Comparison of ENCODE assay signal across 14 cellular contexts in genomic region chr1:94773931-94774422, GRCh38. TPM values are rescaled to one million over a fixed set of nuclear protein-coding genes. Genes with fewer than 3 reads are reported as not detected.
DNase-seq lines count a peak whose midpoint lies in the region; ATAC-seq and TF ChIP-seq lines count a peak whose summit lies in the region.
"Had no signal": no experiment of that assay in that cellular context is flagged by ENCODE, and none has a peak within 500 bp of the region (broad histone marks: within the 10 kb centered on the region; RNA-seq: fewer than 3 reads in every experiment).

No MANE protein-coding gene starts in this region.

- H3K79me2 ChIP-seq in hepatocyte, result peaks cover 24% of the 10 kb centered on the region
- no peaks in the 10 kb centered on the region for H3K79me2 ChIP-seq in smooth muscle cell (ENCODE audit: low read depth)

- TF ChIP-seq POLR2A in testis (IDR thresholded peaks at IDR 0.05), result no peak

- intact Hi-C loops in testis (cut with DNase I; ENCODE audit: low total_unique reads), result no loop called here

- H3K27me3 ChIP-seq in hepatocyte (no peaks in the 10 kb centered on the region), smooth muscle cell (ENCODE audit: low read depth) (no peaks in the 10 kb centered on the region), testis (no peaks in the 10 kb centered on the region)
- H3K27me3 ChIP-seq: colonic mucosa had no signal

- ATAC-seq in GM18502 (IDR thresholded peaks at IDR 0.05; ENCODE audit: poor library complexity, unreplicated experiment), result no peak
- no peak for ATAC-seq in stimulated activated naive CD8-positive, alpha-beta T cell treated with anti-CD3 and anti-CD28 coated beads, Interleukin-15, Interleukin-2, amounts not matched to agents 100 U/mL and 50 U/mL, for 24 hours

- peaks cover 19% of the 10 kb centered on the region for H3K4me1 ChIP-seq in hepatocyte (ENCODE audit: insufficient read depth)
- peaks cover 6% of the 10 kb centered on the region for H3K4me1 ChIP-seq in smooth muscle cell (ENCODE audit: low read depth)
- H3K4me1 ChIP-seq in testis, result no peaks in the 10 kb centered on the region
- H3K4me1 ChIP-seq: colonic mucosa had no signal

- H3K36me3 ChIP-seq in hepatocyte (replicated peaks; ENCODE audit: insufficient read depth, low read depth), result no peaks in the 10 kb centered on the region
- no peaks in the 10 kb centered on the region for H3K36me3 ChIP-seq in smooth muscle cell (ENCODE audit: low read depth)
- no peaks in the 10 kb centered on the region for H3K36me3 ChIP-seq in testis (ENCODE audit: low read depth, missing control alignments)
- H3K36me3 ChIP-seq: colonic mucosa had no signal

- TF ChIP-seq CTCF in hepatocyte (IDR thresholded peaks at IDR 0.05; ENCODE audit: poor library complexity) (no peak), smooth muscle cell (IDR thresholded peaks at IDR 0.05; ENCODE audit: borderline replicate concordance, insufficient read depth, poor library complexity, severe bottlenecking) (no peak), testis (IDR thresholded peaks at IDR 0.05) (no peak)

- no peak overlapping the region for H3K4me3 ChIP-seq in hepatocyte
- H3K4me3 ChIP-seq in smooth muscle cell, result no peak overlapping the region
- H3K4me3 ChIP-seq in testis, result no peak overlapping the region
- H3K4me3 ChIP-seq: colonic mucosa, SK-N-MC had no signal

- peak; percentile 44 for DNase-seq in GM04504 (ENCODE audit: low read depth)
- peak; percentile 34 for DNase-seq in amniotic epithelial cell (ENCODE audit: low read depth)
- peak; percentile 39 for DNase-seq in hepatocyte (ENCODE audit: low spot score)
- DNase-seq in smooth muscle cell (lab: John Stamatoyannopoulos, UW; ENCODE audit: unreplicated experiment), result no peak
- DNase-seq in NCI-H510A treated with DMSO at 0.1 percent for 48 hours (lab: John Stamatoyannopoulos, UW), result no peak
- no peak for DNase-seq in testis
- no peak for DNase-seq in stimulated activated naive CD8-positive, alpha-beta T cell treated with anti-CD3 and anti-CD28 coated beads, Interleukin-15, Interleukin-2, amounts not matched to agents 100 U/mL and 50 U/mL, for 24 hours
- DNase-seq: activated CD4-positive, alpha-beta T cell treated with anti-CD3 and anti-CD28 coated beads for 4 hours; activated effector memory CD4-positive, alpha-beta T cell treated with Interleukin-2 at 50 U/mL for 16 hours; colonic mucosa; NCI-H2227 treated with DMSO at 0.1 percent for 48 hours; stimulated activated CD4-positive, alpha-beta T cell treated with anti-CD3 and anti-CD28 coated beads, Interleukin-4, amount 100 ng/mL, for 24 hours had no signal

- peak overlapping the region; percentile 12 for H3K4me2 ChIP-seq in hepatocyte
- peak overlapping the region; percentile 40 for H3K4me2 ChIP-seq in smooth muscle cell

- H3F3A ChIP-seq in smooth muscle cell (ENCODE audit: low read depth), result peaks cover 4% of the 10 kb centered on the region

- WGBS in hepatocyte (ENCODE audit: low lambda C conversion rate, missing lambda C conversion rate), result 56% methylated on average over 8 of the region's 8 CpGs
- WGBS in smooth muscle cell (ENCODE audit: low lambda C conversion rate), result 71% methylated on average over 8 of the region's 8 CpGs
- 87 to 89% methylated on average over 8 of the region's 8 CpGs for WGBS in testis, 2 donors

- no peaks in the 10 kb centered on the region for H3K9me3 ChIP-seq in hepatocyte (ENCODE audit: low read depth)
- H3K9me3 ChIP-seq in smooth muscle cell (replicated peaks; ENCODE audit: low read depth), result no peaks in the 10 kb centered on the region
- no peaks in the 10 kb centered on the region for H3K9me3 ChIP-seq in testis
- H3K9me3 ChIP-seq: colonic mucosa had no signal

- peak overlapping the region; percentile 87 for H3K27ac ChIP-seq in hepatocyte
- peak overlapping the region; percentile 79 for H3K27ac ChIP-seq in smooth muscle cell (ENCODE audit: low read depth)
- H3K27ac ChIP-seq in testis, result no peak overlapping the region
- H3K27ac ChIP-seq: colonic mucosa, SK-N-MC had no signal

- no peaks in the 10 kb centered on the region for H3K9me2 ChIP-seq in hepatocyte (replicated peaks; ENCODE audit: insufficient read depth)

- H2AFZ ChIP-seq in hepatocyte, result no peak overlapping the region
- H2AFZ ChIP-seq in smooth muscle cell (ENCODE audit: low read depth), result no peak overlapping the region

- H3K9ac ChIP-seq in smooth muscle cell (ENCODE audit: low read depth), result peak overlapping the region; percentile 26

- H4K20me1 ChIP-seq in hepatocyte (ENCODE audit: insufficient read depth, poor library complexity, severe bottlenecking), result no peaks in the 10 kb centered on the region
- H4K20me1 ChIP-seq in smooth muscle cell (ENCODE audit: low read depth), result no peaks in the 10 kb centered on the region

RNA-seq across cellular contexts. Expression of gene SLC44A3, which starts 46.2 kb away (rescaled TPM):
- 55.3 and 70.2 TPM in 2 replicates for total RNA-seq in hepatocyte
- 49.4 and 51.5 TPM in 2 replicates for polyA plus RNA-seq in hepatocyte
- total RNA-seq in smooth muscle cell, result 3.3 and 10.0 TPM in 2 replicates
- polyA plus RNA-seq in smooth muscle cell, result 3.2 and 4.4 TPM in 2 replicates
- total RNA-seq in testis, result 1 to 10 TPM; 2.7 to 3.4 TPM
- polyA plus RNA-seq in testis (ENCODE audit: insufficient read depth, low read depth, low replicate concordance), result 6.4 TPM

Comparison
In these comparisons a context has a peak if more than half of its experiments do, and no peak if none do; other contexts are left out.
1. DNase-seq: peak in GM04504 (single experiment), amniotic epithelial cell (single experiment) and hepatocyte (single experiment); none in smooth muscle cell (single experiment), NCI-H510A treated with DMSO at 0.1 percent for 48 hours (single experiment), testis (single experiment) and stimulated activated naive CD8-positive, alpha-beta T cell treated with anti-CD3 and anti-CD28 coated beads, Interleukin-15, Interleukin-2, amounts not matched to agents 100 U/mL and 50 U/mL, for 24 hours (single experiment).
2. H3K27ac ChIP-seq: peak in hepatocyte (single experiment) and smooth muscle cell (single experiment); none in testis (0 of 2).